Comparison of ENCODE assay signal across 1 cellular context in genomic region chr17:17303010-17303846, GRCh38.
TF ChIP-seq lines count a peak whose summit lies in the region.

Gene NT5M, plus strand, starts transcription at chr17:17303373. Its CDS starts 178 bp downstream, at chr17:17303551.

TF ChIP-seq in K562, 482 proteins besides CTCF, POLR2A, EP300 and RAD21 (continued from another document):
- no peak for TF ChIP-seq HIVEP1 (CRISPR knock-in tag; IDR thresholded peaks at IDR 0.05)
- peak; percentile 49 for TF ChIP-seq POLR2AphosphoS5 (IDR thresholded peaks at IDR 0.05; ENCODE audit: control insufficient read depth, insufficient read depth, low read depth, low read length)
- TF ChIP-seq ZNF224 (CRISPR knock-in tag; IDR thresholded peaks at IDR 0.05), result no peak
- TF ChIP-seq, protein P1, sequence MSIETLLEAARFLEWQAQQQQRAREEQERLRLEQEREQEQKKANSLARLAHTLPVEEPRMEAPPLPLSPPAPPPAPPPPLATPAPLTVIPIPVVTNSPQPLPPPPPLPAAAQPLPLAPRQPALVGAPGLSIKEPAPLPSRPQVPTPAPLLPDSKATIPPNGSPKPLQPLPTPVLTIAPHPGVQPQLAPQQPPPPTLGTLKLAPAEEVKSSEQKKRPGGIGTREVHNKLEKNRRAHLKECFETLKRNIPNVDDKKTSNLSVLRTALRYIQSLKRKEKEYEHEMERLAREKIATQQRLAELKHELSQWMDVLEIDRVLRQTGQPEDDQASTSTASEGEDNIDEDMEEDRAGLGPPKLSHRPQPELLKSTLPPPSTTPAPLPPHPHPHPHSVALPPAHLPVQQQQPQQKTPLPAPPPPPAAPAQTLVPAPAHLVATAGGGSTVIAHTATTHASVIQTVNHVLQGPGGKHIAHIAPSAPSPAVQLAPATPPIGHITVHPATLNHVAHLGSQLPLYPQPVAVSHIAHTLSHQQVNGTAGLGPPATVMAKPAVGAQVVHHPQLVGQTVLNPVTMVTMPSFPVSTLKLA (conservative IDR thresholded peaks at IDR 0.05), result peak; percentile 19 to 35; a peak in 1 of 4 replicates
- no peak for TF ChIP-seq FOXK2 (conservative IDR thresholded peaks at IDR 0.05 in 1 of 2, IDR thresholded peaks at IDR 0.05 in 1 of 2; ENCODE audit: low read depth in 2 of 2)
- no peak for TF ChIP-seq REST (CRISPR knock-in tag; IDR thresholded peaks at IDR 0.05; ENCODE audit: low read depth)
- TF ChIP-seq KAT7 (CRISPR knock-in tag; IDR thresholded peaks at IDR 0.05; ENCODE audit: borderline replicate concordance), result 0 out of 2 replicates have a peak, but pooled peaks have one; percentile 7
- no peak for TF ChIP-seq IRF9 (tag; IDR thresholded peaks at IDR 0.05)
- peak; percentile 51; the same call in 1 of the 2 replicates for TF ChIP-seq ZBTB7A (IDR thresholded peaks at IDR 0.05; ENCODE audit: borderline replicate concordance, control insufficient read depth, low read depth, low read length)
- TF ChIP-seq ZNF75A (CRISPR knock-in tag; IDR thresholded peaks at IDR 0.05), result no peak
- TF ChIP-seq ZNF217 (CRISPR knock-in tag; IDR thresholded peaks at IDR 0.05), result no peak
- TF ChIP-seq, protein P2, sequence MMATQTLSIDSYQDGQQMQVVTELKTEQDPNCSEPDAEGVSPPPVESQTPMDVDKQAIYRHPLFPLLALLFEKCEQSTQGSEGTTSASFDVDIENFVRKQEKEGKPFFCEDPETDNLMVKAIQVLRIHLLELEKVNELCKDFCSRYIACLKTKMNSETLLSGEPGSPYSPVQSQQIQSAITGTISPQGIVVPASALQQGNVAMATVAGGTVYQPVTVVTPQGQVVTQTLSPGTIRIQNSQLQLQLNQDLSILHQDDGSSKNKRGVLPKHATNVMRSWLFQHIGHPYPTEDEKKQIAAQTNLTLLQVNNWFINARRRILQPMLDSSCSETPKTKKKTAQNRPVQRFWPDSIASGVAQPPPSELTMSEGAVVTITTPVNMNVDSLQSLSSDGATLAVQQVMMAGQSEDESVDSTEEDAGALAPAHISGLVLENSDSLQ (IDR thresholded peaks at IDR 0.05), result peak; percentile 39; the same call in 1 of the 2 replicates
- TF ChIP-seq CEBPG (CRISPR knock-in tag; IDR thresholded peaks at IDR 0.05), result no peak
- TF ChIP-seq CEBPG (tag; conservative IDR thresholded peaks at IDR 0.05 in 1 of 2, IDR thresholded peaks at IDR 0.05 in 1 of 2), result no peak
- TF ChIP-seq POLR2G (IDR thresholded peaks at IDR 0.05; ENCODE audit: low read depth, low read length), result peak; percentile 87
- no peak for TF ChIP-seq DACH1 (IDR thresholded peaks at IDR 0.05; ENCODE audit: partially characterized antibody)
- TF ChIP-seq, protein P3, sequence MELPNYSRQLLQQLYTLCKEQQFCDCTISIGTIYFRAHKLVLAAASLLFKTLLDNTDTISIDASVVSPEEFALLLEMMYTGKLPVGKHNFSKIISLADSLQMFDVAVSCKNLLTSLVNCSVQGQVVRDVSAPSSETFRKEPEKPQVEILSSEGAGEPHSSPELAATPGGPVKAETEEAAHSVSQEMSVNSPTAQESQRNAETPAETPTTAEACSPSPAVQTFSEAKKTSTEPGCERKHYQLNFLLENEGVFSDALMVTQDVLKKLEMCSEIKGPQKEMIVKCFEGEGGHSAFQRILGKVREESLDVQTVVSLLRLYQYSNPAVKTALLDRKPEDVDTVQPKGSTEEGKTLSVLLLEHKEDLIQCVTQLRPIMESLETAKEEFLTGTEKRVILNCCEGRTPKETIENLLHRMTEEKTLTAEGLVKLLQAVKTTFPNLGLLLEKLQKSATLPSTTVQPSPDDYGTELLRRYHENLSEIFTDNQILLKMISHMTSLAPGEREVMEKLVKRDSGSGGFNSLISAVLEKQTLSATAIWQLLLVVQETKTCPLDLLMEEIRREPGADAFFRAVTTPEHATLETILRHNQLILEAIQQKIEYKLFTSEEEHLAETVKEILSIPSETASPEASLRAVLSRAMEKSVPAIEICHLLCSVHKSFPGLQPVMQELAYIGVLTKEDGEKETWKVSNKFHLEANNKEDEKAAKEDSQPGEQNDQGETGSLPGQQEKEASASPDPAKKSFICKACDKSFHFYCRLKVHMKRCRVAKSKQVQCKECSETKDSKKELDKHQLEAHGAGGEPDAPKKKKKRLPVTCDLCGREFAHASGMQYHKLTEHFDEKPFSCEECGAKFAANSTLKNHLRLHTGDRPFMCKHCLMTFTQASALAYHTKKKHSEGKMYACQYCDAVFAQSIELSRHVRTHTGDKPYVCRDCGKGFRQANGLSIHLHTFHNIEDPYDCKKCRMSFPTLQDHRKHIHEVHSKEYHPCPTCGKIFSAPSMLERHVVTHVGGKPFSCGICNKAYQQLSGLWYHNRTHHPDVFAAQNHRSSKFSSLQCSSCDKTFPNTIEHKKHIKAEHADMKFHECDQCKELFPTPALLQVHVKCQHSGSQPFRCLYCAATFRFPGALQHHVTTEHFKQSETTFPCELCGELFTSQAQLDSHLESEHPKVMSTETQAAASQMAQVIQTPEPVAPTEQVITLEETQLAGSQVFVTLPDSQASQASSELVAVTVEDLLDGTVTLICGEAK (IDR thresholded peaks at IDR 0.05), result peak; percentile 41; the same call in 1 of the 2 replicates
- TF ChIP-seq, protein P3 (CRISPR knock-in tag; IDR thresholded peaks at IDR 0.05), result no peak
- TF ChIP-seq TCF15 (CRISPR knock-in tag; IDR thresholded peaks at IDR 0.05), result no peak
- no peak for TF ChIP-seq TARDBP (IDR thresholded peaks at IDR 0.05)
- peak; percentile 76; the same call in 1 of the 2 replicates for TF ChIP-seq GATAD2B (IDR thresholded peaks at IDR 0.05; ENCODE audit: borderline replicate concordance)
- TF ChIP-seq PBX2 (CRISPR knock-in tag; IDR thresholded peaks at IDR 0.05; ENCODE audit: low read depth), result no peak
- no peak for TF ChIP-seq PBX2 (tag; conservative IDR thresholded peaks at IDR 0.05; ENCODE audit: low read depth)
- 0 out of 2 replicates have a peak, but pooled peaks have one; percentile 33 for TF ChIP-seq ZNF592 (IDR thresholded peaks at IDR 0.05)
- no peak for TF ChIP-seq CBFA2T2 (conservative IDR thresholded peaks at IDR 0.05)
- TF ChIP-seq ZFP1 (CRISPR knock-in tag; IDR thresholded peaks at IDR 0.05), result no peak
- peak in 1 of 2 experiments; percentile 55; a peak in 2 of 4 replicates for TF ChIP-seq MAZ (CRISPR knock-in tag; conservative IDR thresholded peaks at IDR 0.05 in 1 of 2, IDR thresholded peaks at IDR 0.05 in 1 of 2)
- TF ChIP-seq PML (IDR thresholded peaks at IDR 0.05; ENCODE audit: low read length), result no peak
- TF ChIP-seq ZNF184 (CRISPR knock-in tag; IDR thresholded peaks at IDR 0.05), result no peak
- TF ChIP-seq RB1 (IDR thresholded peaks at IDR 0.05; ENCODE audit: low read depth), result peak; percentile 79; the same call in 1 of the 2 replicates
